11 cellular contexts compared by ENCODE assay signal in the genomic region with DNA sequence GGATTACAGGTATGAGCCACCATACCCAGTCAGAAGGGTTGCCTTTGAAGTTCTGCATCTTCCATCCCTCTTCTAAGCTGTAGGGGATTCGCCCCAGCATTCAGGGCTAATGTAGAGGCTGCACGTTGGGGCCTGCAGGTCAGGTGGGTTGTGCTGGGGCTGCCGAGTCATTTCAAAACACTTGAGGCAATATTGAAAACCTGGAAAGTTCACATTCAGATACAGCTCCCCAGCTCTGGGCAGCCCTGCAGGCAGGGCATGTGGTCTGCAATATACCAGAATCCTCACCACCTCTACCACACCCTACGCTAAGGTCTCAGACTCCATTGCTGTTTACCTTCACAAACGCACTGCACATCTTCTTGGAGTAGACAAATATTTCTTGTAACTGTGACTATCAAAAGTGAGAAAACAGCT. TPM values are rescaled to one million over a fixed set of nuclear protein-coding genes. Genes with fewer than 3 reads are reported as not detected.
A peak's percentile ranks its signal among the peaks of the same experiment; 100 is the strongest.
DNase-seq lines count a peak whose midpoint lies in the region; ATAC-seq and TF ChIP-seq lines count a peak whose summit lies in the region.
"Had no signal": no experiment of that assay in that cellular context is flagged by ENCODE, and none has a peak within 500 bp of the region (broad histone marks: within the 10 kb centered on the region; RNA-seq: fewer than 3 reads in every experiment).

No MANE protein-coding gene starts in this region.

- no peaks in the 10 kb centered on the region for H3K36me3 ChIP-seq in left ventricle myocardium inferior
- H3K36me3 ChIP-seq: SJSA1 had no signal

- peak; percentile 61 for DNase-seq in activated effector memory CD4-positive, alpha-beta T cell treated with anti-CD3 and anti-CD28 coated beads, Interleukin-2, amount 50 U/mL, for 16 hours
- DNase-seq in activated effector memory CD4-positive, alpha-beta T cell treated with Interleukin-2 at 50 U/mL for 16 hours = no peak
- peak; percentile 70 for DNase-seq in stimulated activated CD8-positive, alpha-beta memory T cell treated with anti-CD3 and anti-CD28 coated beads, Interleukin-4, amount 100 ng/mL, for 48 hours
- no peak for DNase-seq in left ventricle myocardium inferior
- DNase-seq in CD1c-positive myeloid dendritic cell (ENCODE audit: extremely low spot score) = no peak
- no peak for DNase-seq in AG08395 (ENCODE audit: low spot score)
- DNase-seq: amygdala, foreskin melanocyte had no signal

- ATAC-seq in GM21786 (IDR thresholded peaks at IDR 0.05; ENCODE audit: unreplicated experiment) = peak; percentile 72
- peak; percentile 47 for ATAC-seq in HG03565 (IDR thresholded peaks at IDR 0.05; ENCODE audit: unreplicated experiment)

- no peak for TF ChIP-seq CTCF in left ventricle myocardium inferior (IDR thresholded peaks at IDR 0.05; ENCODE audit: borderline replicate concordance)

- peaks cover 74% of the 10 kb centered on the region for H3K27me3 ChIP-seq in left ventricle myocardium inferior (ENCODE audit: low read depth)

- H3K27ac ChIP-seq in left ventricle myocardium inferior (replicated peaks) = no peak overlapping the region
- H3K27ac ChIP-seq: SJSA1 had no signal

- H3K9me3 ChIP-seq in left ventricle myocardium inferior (replicated peaks) = no peaks in the 10 kb centered on the region
- H3K9me3 ChIP-seq: SJSA1 had no signal

- intact Hi-C loops in left ventricle myocardium inferior (cut with micrococcal nuclease) = no loop called here

- H3K4me1 ChIP-seq in left ventricle myocardium inferior = no peaks in the 10 kb centered on the region

- no peak overlapping the region for H3K4me3 ChIP-seq in left ventricle myocardium inferior
- H3K4me3 ChIP-seq: SJSA1 had no signal

RNA-seq across cellular contexts. Expression of gene CCNE1, which starts 24.6 kb away (rescaled TPM):
- 3.1 TPM for total RNA-seq in left ventricle myocardium inferior

Comparison
In these comparisons a context has a peak if more than half of its experiments do, and no peak if none do; other contexts are left out.
1. DNase-seq: peak in activated effector memory CD4-positive, alpha-beta T cell treated with anti-CD3 and anti-CD28 coated beads, Interleukin-2, amount 50 U/mL, for 16 hours (single experiment) and stimulated activated CD8-positive, alpha-beta memory T cell treated with anti-CD3 and anti-CD28 coated beads, Interleukin-4, amount 100 ng/mL, for 48 hours (single experiment); none in activated effector memory CD4-positive, alpha-beta T cell treated with Interleukin-2 at 50 U/mL for 16 hours (single experiment), left ventricle myocardium inferior (single experiment), CD1c-positive myeloid dendritic cell (single experiment) and AG08395 (single experiment).